In the genomic region with DNA sequence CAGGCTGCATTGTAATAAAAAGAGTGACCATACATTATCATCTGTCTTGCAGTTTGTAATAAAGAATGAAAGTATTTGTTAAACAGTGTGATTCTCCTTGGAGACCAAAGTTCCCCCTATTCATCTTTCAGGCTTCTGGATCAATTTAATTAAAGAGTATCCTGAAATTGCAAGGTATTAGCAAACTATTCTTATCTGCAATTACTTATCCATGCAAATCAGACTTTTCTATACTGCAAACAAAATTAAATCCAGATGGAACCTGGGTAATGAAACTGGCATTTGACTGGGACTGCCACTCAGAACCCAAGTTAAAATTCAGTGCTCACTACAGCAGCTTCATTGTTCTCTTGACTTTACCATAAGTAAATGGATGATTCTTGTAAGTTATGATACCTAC, we compare ENCODE assay signal across 19 cellular contexts.
"Had no signal": no experiment of that assay in that cellular context is flagged by ENCODE, and none has a peak within 500 bp of the region (broad histone marks: within the 10 kb centered on the region; RNA-seq: fewer than 3 reads in every experiment).

No MANE protein-coding gene starts in this region.

- DNase-seq: activated CD4-positive, alpha-beta T cell treated with anti-CD3 and anti-CD28 coated beads, Interleukin-2, amount 50 U/mL, for 48 hours; activated naive CD4-positive, alpha-beta T cell; body of pancreas; dorsolateral prefrontal cortex; glutamatergic neuron; hippocampal formation; islet precursor cell; left colon; lower lobe of right lung; occipital lobe; retina; spleen; stimulated activated CD4-positive, alpha-beta T cell treated with anti-CD3 and anti-CD28 coated beads, Interleukin-4, amount 100 ng/mL, for 4 hours; T-helper 2 cell; upper lobe of right lung; WERI-Rb-1 had no signal

- H3K36me3 ChIP-seq: lower lobe of right lung, upper lobe of right lung, WERI-Rb-1 had no signal

- H3K4me3 Mint-ChIP-seq: activated T-helper 17 cell treated with anti-CD3 and anti-CD28 coated beads, Interleukin-2, amount 50 U/mL, for 72 hours; stimulated activated memory B cell treated with anti-CD40 and anti-IgM and Interleukin-4, amounts not matched to agents 10 μg/mL and 1 μg/mL and 100 μg/mL, for 72 hours had no signal

- H3K27me3 Mint-ChIP-seq: activated T-helper 17 cell treated with anti-CD3 and anti-CD28 coated beads, Interleukin-2, amount 50 U/mL, for 72 hours; stimulated activated memory B cell treated with anti-CD40 and anti-IgM and Interleukin-4, amounts not matched to agents 10 μg/mL and 1 μg/mL and 100 μg/mL, for 72 hours had no signal

- H3K9me3 ChIP-seq: body of pancreas, lower lobe of right lung, upper lobe of right lung had no signal

- H3K27me3 ChIP-seq: body of pancreas, dorsolateral prefrontal cortex, spleen, upper lobe of right lung had no signal

- H3K27ac ChIP-seq: body of pancreas, dorsolateral prefrontal cortex, epithelial cell of prostate, lower lobe of right lung, spleen, upper lobe of right lung, WERI-Rb-1 had no signal

- H3K27ac Mint-ChIP-seq: stimulated activated memory B cell treated with anti-CD40 and anti-IgM and Interleukin-4, amounts not matched to agents 10 μg/mL and 1 μg/mL and 100 μg/mL, for 72 hours had no signal

- H3K4me3 ChIP-seq: body of pancreas, dorsolateral prefrontal cortex, lower lobe of right lung, spleen, upper lobe of right lung had no signal

- H3K9me3 Mint-ChIP-seq: stimulated activated memory B cell treated with anti-CD40 and anti-IgM and Interleukin-4, amounts not matched to agents 10 μg/mL and 1 μg/mL and 100 μg/mL, for 72 hours had no signal
